In genomic region chr16:85970016-85970711, GRCh38 we compare ENCODE assay signal across 20 cellular contexts.
A peak's percentile ranks its signal among the peaks of the same experiment; 100 is the strongest.
DNase-seq lines count a peak whose midpoint lies in the region; ATAC-seq and TF ChIP-seq lines count a peak whose summit lies in the region.
"Had no signal": no experiment of that assay in that cellular context is flagged by ENCODE, and none has a peak within 500 bp of the region (broad histone marks: within the 10 kb centered on the region; RNA-seq: fewer than 3 reads in every experiment).

No MANE protein-coding gene starts in this region.

- H3K4me2 ChIP-seq in hepatocyte = no peak overlapping the region
- no peak overlapping the region for H3K4me2 ChIP-seq in smooth muscle cell

- DNase-seq in Calu3 (no peak), Panc1 (ENCODE audit: low read depth, low spot score) (no peak), hepatocyte (ENCODE audit: low spot score) (no peak), smooth muscle cell (lab: John Stamatoyannopoulos, UW; ENCODE audit: unreplicated experiment) (no peak), T-cell (no peak)
- DNase-seq in activated naive CD4-positive, alpha-beta T cell treated with Interleukin-2 at 50 U/mL for 16 hours = no peak
- DNase-seq: ACHN; AML-193; CD4-positive, alpha-beta T cell; DND-41; GDM1; GOT3; NCI-H1417; NCI-H1930; NCI-H2171; NCI-H446 treated with DMSO at 0.1 percent for 48 hours; SJCRH30 had no signal

- no peak overlapping the region for H3K9ac ChIP-seq in smooth muscle cell (ENCODE audit: low read depth)

- H3K27me3 Mint-ChIP-seq in Calu3 (ENCODE audit: unreplicated experiment) = peaks cover 18% of the 10 kb centered on the region
- H3K27me3 Mint-ChIP-seq in T-cell = no peaks in the 10 kb centered on the region
- H3K27me3 Mint-ChIP-seq: CD4-positive, alpha-beta T cell had no signal

- peaks cover 4% of the 10 kb centered on the region for H3F3A ChIP-seq in smooth muscle cell (ENCODE audit: low read depth)

- H3K4me3 ChIP-seq in Panc1 (ENCODE audit: low read depth in 2 of 2, low read length in 2 of 2) (no peak overlapping the region), hepatocyte (no peak overlapping the region), smooth muscle cell (no peak overlapping the region)
- H3K4me3 ChIP-seq: K562, SJCRH30 had no signal

- H3K9me2 ChIP-seq in hepatocyte (replicated peaks; ENCODE audit: insufficient read depth) = no peaks in the 10 kb centered on the region

- CTCF ChIA-PET in Calu3 (lab: Charles Lee) = no interaction called here
- CTCF ChIA-PET in Panc1 (lab: Charles Lee) = no interaction called here
- CTCF ChIA-PET in T-cell (lab: Charles Lee) = interaction anchor here in 1 of 2 donors (0.8 kb wide), 1 partner anchor 17 kb away, joined by 5 read pairs; no protein-coding TSS in a partner anchor

- no TSS peak for BruUV-seq in Calu3 (replicated peaks; lab: Mats Ljungman, UMichigan)
- BruUV-seq in Panc1 (replicated peaks; lab: Mats Ljungman, UMichigan) = no TSS peak

- TF ChIP-seq CTCF in Calu3 (IDR thresholded peaks at IDR 0.05; ENCODE audit: unreplicated experiment) = no peak
- TF ChIP-seq CTCF in Panc1 (IDR thresholded peaks at IDR 0.05) = no peak
- TF ChIP-seq CTCF in hepatocyte (IDR thresholded peaks at IDR 0.05; ENCODE audit: poor library complexity) = no peak
- no peak for TF ChIP-seq CTCF in smooth muscle cell (IDR thresholded peaks at IDR 0.05; ENCODE audit: borderline replicate concordance, insufficient read depth, poor library complexity, severe bottlenecking)

- H3K27ac Mint-ChIP-seq in Calu3 (ENCODE audit: unreplicated experiment) (peak overlapping the region; percentile 25), T-cell (no peak overlapping the region)
- H3K27ac Mint-ChIP-seq: CD4-positive, alpha-beta T cell had no signal

- H3K27ac ChIP-seq in Panc1 (ENCODE audit: low read length) (no peak overlapping the region), hepatocyte (peak overlapping the region; percentile 9), smooth muscle cell (ENCODE audit: low read depth) (peak overlapping the region; percentile 37)
- H3K27ac ChIP-seq: SJCRH30 had no signal

- no peaks in the 10 kb centered on the region for H3K36me3 ChIP-seq in Panc1 (ENCODE audit: control insufficient read depth, insufficient read depth, low read length)
- H3K36me3 ChIP-seq in hepatocyte (replicated peaks; ENCODE audit: insufficient read depth, low read depth) = no peaks in the 10 kb centered on the region
- no peaks in the 10 kb centered on the region for H3K36me3 ChIP-seq in smooth muscle cell (ENCODE audit: low read depth)
- H3K36me3 ChIP-seq: SJCRH30 had no signal

- WGBS in hepatocyte (ENCODE audit: low lambda C conversion rate, missing lambda C conversion rate) = 76% methylated on average over 13 of the region's 14 CpGs
- 77% methylated on average over 14 of the region's 14 CpGs for WGBS in smooth muscle cell (ENCODE audit: low lambda C conversion rate)

- in situ Hi-C loops in Panc1 (cut with HindIII; ENCODE audit: low pct_unique_long_range_greater_than_20kb, low sequenced_read_pairs) = no loop called here

- H3K79me2 ChIP-seq in hepatocyte (no peaks in the 10 kb centered on the region), smooth muscle cell (ENCODE audit: low read depth) (no peaks in the 10 kb centered on the region)

- peaks cover 3% of the 10 kb centered on the region for H3K9me3 Mint-ChIP-seq in Calu3 (ENCODE audit: low read depth, unreplicated experiment)
- no peaks in the 10 kb centered on the region for H3K9me3 Mint-ChIP-seq in T-cell
- H3K9me3 Mint-ChIP-seq: CD4-positive, alpha-beta T cell had no signal

- H3K9me3 ChIP-seq in Panc1 (ENCODE audit: control insufficient read depth, insufficient read depth, low read depth, low read length) (no peaks in the 10 kb centered on the region), hepatocyte (ENCODE audit: low read depth) (no peaks in the 10 kb centered on the region), smooth muscle cell (replicated peaks; ENCODE audit: low read depth) (no peaks in the 10 kb centered on the region)
- H3K9me3 ChIP-seq: SJCRH30 had no signal

- intact Hi-C loops in Calu3 (cut with micrococcal nuclease; ENCODE audit: unreplicated experiment) (no loop called here), Panc1 (cut with micrococcal nuclease; ENCODE audit: unreplicated experiment) (no loop called here)

- H3K36me3 Mint-ChIP-seq in Calu3 (ENCODE audit: insufficient read depth, unreplicated experiment) (peaks cover 6% of the 10 kb centered on the region), T-cell (no peaks in the 10 kb centered on the region)

- H2AFZ ChIP-seq in hepatocyte = no peak overlapping the region
- H2AFZ ChIP-seq in smooth muscle cell (ENCODE audit: low read depth) = no peak overlapping the region

- ATAC-seq in Panc1 = peak; percentile 60; the same call in 1 of the 2 replicates
- ATAC-seq in T-cell (replicated peaks in 1 of 4) = no peak
- no peak for ATAC-seq in HG03175 (IDR thresholded peaks at IDR 0.05; ENCODE audit: unreplicated experiment)
- ATAC-seq: K562, PC-3 had no signal

- H3K4me1 Mint-ChIP-seq in Calu3 (ENCODE audit: low read depth, unreplicated experiment) = peaks cover 55% of the 10 kb centered on the region
- H3K4me1 Mint-ChIP-seq in T-cell = peaks cover 6 to 14% (median 13%) of the 10 kb centered on the region in 3 donors

- H3K4me1 ChIP-seq in Panc1 (ENCODE audit: control insufficient read depth, insufficient read depth, low read length) (no peaks in the 10 kb centered on the region; the same call in 1 of the 2 replicates), hepatocyte (ENCODE audit: insufficient read depth) (peaks cover 39% of the 10 kb centered on the region), smooth muscle cell (ENCODE audit: low read depth) (peaks cover 8% of the 10 kb centered on the region)
- H3K4me1 ChIP-seq: SJCRH30 had no signal

- H3K4me3 Mint-ChIP-seq in Calu3 (ENCODE audit: low read depth, unreplicated experiment) = no peak overlapping the region
- no peak overlapping the region for H3K4me3 Mint-ChIP-seq in T-cell
- H3K4me3 Mint-ChIP-seq: CD4-positive, alpha-beta T cell had no signal

- H3K27me3 ChIP-seq in Panc1 (ENCODE audit: control insufficient read depth, insufficient read depth, low read length) = no peaks in the 10 kb centered on the region
- H3K27me3 ChIP-seq in hepatocyte = no peaks in the 10 kb centered on the region
- no peaks in the 10 kb centered on the region for H3K27me3 ChIP-seq in smooth muscle cell (ENCODE audit: low read depth)
- H3K27me3 ChIP-seq: SJCRH30 had no signal

- POLR2A ChIA-PET in Panc1 (lab: Charles Lee) = interaction anchor here (0.6 kb wide), 1 partner anchor 50 kb away, joined by 8 read pairs; no protein-coding TSS in a partner anchor
- POLR2A ChIA-PET in T-cell (lab: Charles Lee) = no interaction called here

- H4K20me1 ChIP-seq in hepatocyte (ENCODE audit: insufficient read depth, poor library complexity, severe bottlenecking) (no peaks in the 10 kb centered on the region), smooth muscle cell (ENCODE audit: low read depth) (no peaks in the 10 kb centered on the region)
